26 cellular contexts compared by ENCODE assay signal in genomic region chr4:120003193-120003592, GRCh38.
DNase-seq lines count a peak whose midpoint lies in the region; ATAC-seq, FAIRE-seq and TF ChIP-seq lines count a peak whose summit lies in the region.
"Had no signal": no experiment of that assay in that cellular context is flagged by ENCODE, and none has a peak within 500 bp of the region (broad histone marks: within the 10 kb centered on the region; RNA-seq: fewer than 3 reads in every experiment).

No MANE protein-coding gene starts in this region.

- no peak for ATAC-seq in Panc1
- no peak for ATAC-seq in GM18858 (IDR thresholded peaks at IDR 0.05; ENCODE audit: unreplicated experiment)
- ATAC-seq: A549, GM12878 had no signal

- no peak for FAIRE-seq in H1 (lab: Jason Lieb, UNC)
- FAIRE-seq: A549, GM12878, GM12892, GM18507, GM19239 had no signal

- H2AFZ ChIP-seq in H1 (ENCODE audit: low read length), result no peak overlapping the region

- in situ Hi-C loops in Panc1 (cut with HindIII; ENCODE audit: low pct_unique_long_range_greater_than_20kb, low sequenced_read_pairs), result no loop called here

- no peak overlapping the region for H4K91ac ChIP-seq in H1 (replicated peaks; ENCODE audit: insufficient read length, low read length)

- H2BK5ac ChIP-seq in H1 (ENCODE audit: low read depth, low read length), result no peak overlapping the region

- H3K9me3 Mint-ChIP-seq in progenitor cell of endocrine pancreas (ENCODE audit: low read depth), result no peaks in the 10 kb centered on the region
- H3K9me3 Mint-ChIP-seq: CD4-positive, CD25-positive, alpha-beta regulatory T cell; CD8-positive, alpha-beta memory T cell had no signal

- H3K9me3 ChIP-seq in Panc1 (ENCODE audit: control insufficient read depth, insufficient read depth, low read depth, low read length) (no peaks in the 10 kb centered on the region), H1 (ENCODE audit: insufficient read depth in 2 of 2, low read depth in 1 of 2, low read length in 1 of 2) (peaks cover 14 to 19% of the 10 kb centered on the region in 2 experiments; a peak in 3 of 4 replicates)
- H3K9me3 ChIP-seq: A549 had no signal

- WGBS in H1 (ENCODE audit: extremely low coverage in 1 of 2, insufficient coverage in 1 of 2, insufficient read length in 1 of 2, insufficient replicate concordance in 2 of 2, low coverage in 1 of 2, low lambda C conversion rate in 2 of 2, missing lambda C conversion rate in 1 of 2), 2 experiments, result 93% methylated on average over 3 of the region's 3 CpGs; no CpG with 5 or more reads in 1 of the 2 experiments

- TF ChIP-seq EP300 in H1 (IDR thresholded peaks at IDR 0.05; ENCODE audit: borderline replicate concordance in 1 of 2, low read depth in 2 of 2, low read length in 2 of 2), result no peak

- no peak overlapping the region for H3K56ac ChIP-seq in H1 (replicated peaks; ENCODE audit: insufficient read length, low read depth, low read length)

- H3K4me1 ChIP-seq in Panc1 (ENCODE audit: control insufficient read depth, insufficient read depth, low read length), result no peaks in the 10 kb centered on the region; the same call in 1 of the 2 replicates
- H3K4me1 ChIP-seq in H1 (replicated peaks in 1 of 4; ENCODE audit: control insufficient read depth in 3 of 4, insufficient read depth in 4 of 4, low read length in 3 of 4), result peaks cover 0 to 7% (median 0%) of the 10 kb centered on the region in 4 experiments; a peak in 1 of 7 replicates
- H3K4me1 ChIP-seq: A549; BLaER1 treated with 17β-estradiol and CSF1 and Interleukin-3, amounts not matched to agents 10 nM and 100 nM had no signal

- TF ChIP-seq POLR2A in H1 (IDR thresholded peaks at IDR 0.05; ENCODE audit: control extremely low read depth in 1 of 2, low read depth in 2 of 2, low read length in 2 of 2), result no peak

- H3K23me2 ChIP-seq in H1 (ENCODE audit: low read depth, low read length), result no peaks in the 10 kb centered on the region

- POLR2A ChIA-PET in Panc1 (lab: Charles Lee) (no interaction called here), H1 (lab: Charles Lee; ENCODE audit: partially characterized antibody) (interaction anchor here (0.6 to 2.5 kb wide), 9 partner anchors 11 to 643 kb away, joined by 3 to 12 read pairs (median 3); partner anchors contain the start of gene PDE5A)

- H3K18ac ChIP-seq in H1 (ENCODE audit: extremely low read depth, low read length), result no peak overlapping the region

- H3K14ac ChIP-seq in H1 (ENCODE audit: insufficient read length), result no peak overlapping the region

- H3K4me3 Mint-ChIP-seq in progenitor cell of endocrine pancreas (ENCODE audit: low read depth), result no peak overlapping the region
- H3K4me3 Mint-ChIP-seq: B cell; CD4-positive, alpha-beta memory T cell; CD4-positive, CD25-positive, alpha-beta regulatory T cell; CD8-positive, alpha-beta memory T cell had no signal

- BruUV-seq in Panc1 (replicated peaks; lab: Mats Ljungman, UMichigan), result no TSS peak

- no peak overlapping the region for H2AK5ac ChIP-seq in H1 (ENCODE audit: low read depth, low read length)

- H3K79me2 ChIP-seq in H1 (ENCODE audit: control insufficient read depth in 1 of 2, insufficient read depth in 2 of 2, low read length in 2 of 2), result no peaks in the 10 kb centered on the region

- H3K4me3 ChIP-seq in Panc1 (ENCODE audit: low read depth in 2 of 2, low read length in 2 of 2), result no peak overlapping the region
- H3K4me3 ChIP-seq in H1 (ENCODE audit: extremely low read depth in 1 of 4, insufficient read depth in 2 of 4, low read depth in 3 of 4, low read length in 4 of 4), result no peak overlapping the region
- H3K4me3 ChIP-seq: A549; BLaER1 treated with 17β-estradiol and CSF1 and Interleukin-3, amounts not matched to agents 10 nM and 100 nM; GM12878 had no signal

- intact Hi-C loops in Panc1 (cut with micrococcal nuclease; ENCODE audit: unreplicated experiment), result no loop called here

- peaks cover 11% of the 10 kb centered on the region for H3K4me1 Mint-ChIP-seq in progenitor cell of endocrine pancreas (ENCODE audit: low read depth)
- H3K4me1 Mint-ChIP-seq: B cell; CD4-positive, alpha-beta memory T cell; CD4-positive, CD25-positive, alpha-beta regulatory T cell; CD8-positive, alpha-beta memory T cell had no signal

- H3K36me3 ChIP-seq in Panc1 (ENCODE audit: control insufficient read depth, insufficient read depth, low read length) (no peaks in the 10 kb centered on the region), H1 (ENCODE audit: control insufficient read depth in 2 of 4, insufficient read depth in 4 of 4, low read length in 3 of 4) (peaks cover 0 to 45% (median 20%) of the 10 kb centered on the region in 4 experiments; a peak in 5 of 8 replicates)
- H3K36me3 ChIP-seq: BLaER1 treated with 17β-estradiol and CSF1 and Interleukin-3, amounts not matched to agents 10 nM and 100 nM had no signal

- no peak for TF ChIP-seq RAD21 in H1 (IDR thresholded peaks at IDR 0.05 in 1 of 2, conservative IDR thresholded peaks at IDR 0.05 in 1 of 2; ENCODE audit: low read depth in 2 of 2, low read length in 2 of 2)

- H2BK120ac ChIP-seq in H1 (replicated peaks; ENCODE audit: low read depth, low read length), result no peak overlapping the region

- H2BK15ac ChIP-seq in H1 (ENCODE audit: low read length), result no peak overlapping the region

- H4K5ac ChIP-seq in H1 (ENCODE audit: insufficient read length, low read depth, low read length), result no peak overlapping the region

- CTCF ChIA-PET in Panc1 (lab: Charles Lee), result no interaction called here
- CTCF ChIA-PET in H1 (lab: Charles Lee; ENCODE audit: partially characterized antibody), result interaction anchor here (0.7 to 1.8 kb wide), 5 partner anchors 11 to 163 kb away, joined by 3 to 4 read pairs (median 4); no protein-coding TSS in a partner anchor

- no peaks in the 10 kb centered on the region for H3K79me1 ChIP-seq in H1 (ENCODE audit: low read depth, low read length)

- no peak overlapping the region for H3K9ac ChIP-seq in H1 (replicated peaks in 1 of 4; ENCODE audit: extremely low read depth in 1 of 4, low read depth in 3 of 4, low read length in 3 of 4)
- H3K9ac ChIP-seq: BLaER1 treated with 17β-estradiol and CSF1 and Interleukin-3, amounts not matched to agents 10 nM and 100 nM had no signal

- no peaks in the 10 kb centered on the region for H4K20me1 ChIP-seq in H1 (replicated peaks in 1 of 2; ENCODE audit: control insufficient read depth in 1 of 2, insufficient read depth in 2 of 2, low read length in 2 of 2)
- H4K20me1 ChIP-seq: BLaER1 treated with 17β-estradiol and CSF1 and Interleukin-3, amounts not matched to agents 10 nM and 100 nM had no signal

- H3K23ac ChIP-seq in H1 (ENCODE audit: insufficient read length), result no peak overlapping the region

- H3K36me3 Mint-ChIP-seq in progenitor cell of endocrine pancreas (ENCODE audit: insufficient read depth), result no peaks in the 10 kb centered on the region
- H3K36me3 Mint-ChIP-seq: CD4-positive, alpha-beta memory T cell; CD4-positive, CD25-positive, alpha-beta regulatory T cell; CD8-positive, alpha-beta memory T cell had no signal

- H3K27ac ChIP-seq in Panc1 (ENCODE audit: low read length) (peak overlapping the region; percentile 17; the same call in 1 of the 2 replicates), H1 (ENCODE audit: low read depth, low read length) (no peak overlapping the region)
- H3K27ac ChIP-seq: 22Rv1; A549; BLaER1 treated with 17β-estradiol and CSF1 and Interleukin-3, amounts not matched to agents 10 nM and 100 nM; C4-2B had no signal

- peak overlapping the region; percentile 12 for H3K27ac Mint-ChIP-seq in progenitor cell of endocrine pancreas
- H3K27ac Mint-ChIP-seq: B cell; CD4-positive, alpha-beta memory T cell; CD4-positive, CD25-positive, alpha-beta regulatory T cell; CD8-positive, alpha-beta memory T cell had no signal

- H4K8ac ChIP-seq in H1 (ENCODE audit: extremely low read depth, insufficient read depth, low read length), result no peak overlapping the region

- DNase-seq in Panc1 (ENCODE audit: low read depth, low spot score) (no peak), H1 (ENCODE audit: low read depth in 1 of 2, low spot score in 2 of 2) (no peak), progenitor cell of endocrine pancreas (ENCODE audit: low spot score, unreplicated experiment) (no peak), NCI-H2107 treated with DMSO at 0.1 percent for 48 hours (lab: John Stamatoyannopoulos, UW; ENCODE audit: unreplicated experiment) (no peak)
- DNase-seq: AML-193; CD4-positive, alpha-beta memory T cell; CD4-positive, CD25-positive, alpha-beta regulatory T cell; CD8-positive, alpha-beta memory T cell; COR-L47; DMS 273 treated with DMSO at 0.1 percent for 48 hours; DMS153; DMS53; DMS79; DND-41; EL; GDM1 had no signal

- H3K4me2 ChIP-seq in H1 (ENCODE audit: insufficient read depth in 1 of 2, low read depth in 2 of 2, low read length in 2 of 2), result no peak overlapping the region
- H3K4me2 ChIP-seq: A549; BLaER1 treated with 17β-estradiol and CSF1 and Interleukin-3, amounts not matched to agents 10 nM and 100 nM had no signal

- no peaks in the 10 kb centered on the region for H3K27me3 ChIP-seq in Panc1 (ENCODE audit: control insufficient read depth, insufficient read depth, low read length)
- H3K27me3 ChIP-seq in H1 (replicated peaks in 1 of 4; ENCODE audit: control insufficient read depth in 3 of 4, extremely low read depth in 1 of 4, insufficient read depth in 3 of 4, low read length in 3 of 4), result peaks cover 0 to 6% (median 1%) of the 10 kb centered on the region in 4 experiments; a peak in 4 of 7 replicates
- H3K27me3 ChIP-seq: BLaER1 treated with 17β-estradiol and CSF1 and Interleukin-3, amounts not matched to agents 10 nM and 100 nM had no signal

- peaks cover 7% of the 10 kb centered on the region for H3K27me3 Mint-ChIP-seq in progenitor cell of endocrine pancreas
- H3K27me3 Mint-ChIP-seq: B cell; CD4-positive, CD25-positive, alpha-beta regulatory T cell had no signal

- no peak for TF ChIP-seq CTCF in Panc1 (IDR thresholded peaks at IDR 0.05)
- no peak for TF ChIP-seq CTCF in H1 (IDR thresholded peaks at IDR 0.05; ENCODE audit: control extremely low read depth in 1 of 3, insufficient read depth in 1 of 3, low read depth in 1 of 3, low read length in 3 of 3)
- no peak for TF ChIP-seq CTCF in progenitor cell of endocrine pancreas (IDR thresholded peaks at IDR 0.05; ENCODE audit: unreplicated experiment)

- H2BK20ac ChIP-seq in H1 (ENCODE audit: low read length), result no peak overlapping the region

- no peak overlapping the region for H2BK12ac ChIP-seq in H1 (ENCODE audit: low read depth, low read length)

- H3K4ac ChIP-seq in H1 (replicated peaks; ENCODE audit: insufficient read length, low read depth, low read length), result no peak overlapping the region

TF ChIP-seq in H1, 55 proteins besides CTCF, POLR2A, EP300 and RAD21 (continues in another document):
- TF ChIP-seq E2F6 (IDR thresholded peaks at IDR 0.05), result 0 out of 2 replicates have a peak, but pooled peaks have one; percentile 56
- TF ChIP-seq CREB1 (IDR thresholded peaks at IDR 0.05), result no peak
- no peak for TF ChIP-seq TCF12 (IDR thresholded peaks at IDR 0.05; ENCODE audit: low read depth, low read length)
